In the genomic region with DNA sequence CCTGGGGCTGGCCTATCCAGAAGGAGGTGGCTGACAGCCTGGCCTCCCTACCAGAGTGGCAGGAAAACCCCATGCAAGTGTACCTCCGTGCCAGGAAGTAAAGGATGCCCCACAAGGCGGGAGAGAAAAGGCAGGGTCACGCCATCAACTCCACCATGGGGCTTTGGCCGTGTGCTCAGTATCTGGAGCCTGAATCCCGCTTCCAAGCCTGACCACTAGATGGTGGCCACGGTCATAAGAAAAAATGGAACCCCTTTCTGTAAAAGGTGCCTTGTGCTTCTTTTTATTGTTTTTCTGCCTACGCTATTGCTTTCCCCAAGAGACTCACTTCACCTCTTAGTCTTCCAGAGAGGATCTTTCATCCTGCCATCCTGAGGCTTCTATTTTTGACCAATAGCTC, we compare ENCODE assay signal across 7 cellular contexts.
DNase-seq lines count a peak whose midpoint lies in the region; ATAC-seq and TF ChIP-seq lines count a peak whose summit lies in the region.
"Not testable (repeated sequence)": the region's sequence is repeated elsewhere in the genome, so short reads cannot be mapped to it uniquely, and the experiment has no call there.

No MANE protein-coding gene starts in this region.

- not testable (repeated sequence) for H3K9me3 ChIP-seq in left lung

- ATAC-seq in GM18868 (IDR thresholded peaks at IDR 0.05; ENCODE audit: unreplicated experiment) (peak; percentile 74), GM21367 (IDR thresholded peaks at IDR 0.05; ENCODE audit: unreplicated experiment) (peak; percentile 86), HG02610 (IDR thresholded peaks at IDR 0.05; ENCODE audit: unreplicated experiment) (peak; percentile 69), HG03025 (IDR thresholded peaks at IDR 0.05; ENCODE audit: low FRiP score, unreplicated experiment) (peak; percentile 55), HG03432 (IDR thresholded peaks at IDR 0.05; ENCODE audit: unreplicated experiment) (peak; percentile 84), SK-N-SH treated with all-trans-retinoic acid at 6 μM for 48 hours (peak; percentile 91), left lung (peak; percentile 78)

- H3K4me1 ChIP-seq in left lung: not testable (repeated sequence)

- not testable (repeated sequence) for H3K27me3 ChIP-seq in left lung

- H3K27ac ChIP-seq in left lung: not testable (repeated sequence)

- not testable (repeated sequence) for TF ChIP-seq CTCF in left lung (IDR thresholded peaks at IDR 0.05)

- not testable (repeated sequence) for H3K36me3 ChIP-seq in left lung

- intact Hi-C loops in left lung (cut with DNase I): not testable (repeated sequence)

- DNase-seq in left lung: not testable (repeated sequence)

- H3K4me3 ChIP-seq in left lung: not testable (repeated sequence)
